8 cellular contexts compared by ENCODE assay signal in the genomic region with DNA sequence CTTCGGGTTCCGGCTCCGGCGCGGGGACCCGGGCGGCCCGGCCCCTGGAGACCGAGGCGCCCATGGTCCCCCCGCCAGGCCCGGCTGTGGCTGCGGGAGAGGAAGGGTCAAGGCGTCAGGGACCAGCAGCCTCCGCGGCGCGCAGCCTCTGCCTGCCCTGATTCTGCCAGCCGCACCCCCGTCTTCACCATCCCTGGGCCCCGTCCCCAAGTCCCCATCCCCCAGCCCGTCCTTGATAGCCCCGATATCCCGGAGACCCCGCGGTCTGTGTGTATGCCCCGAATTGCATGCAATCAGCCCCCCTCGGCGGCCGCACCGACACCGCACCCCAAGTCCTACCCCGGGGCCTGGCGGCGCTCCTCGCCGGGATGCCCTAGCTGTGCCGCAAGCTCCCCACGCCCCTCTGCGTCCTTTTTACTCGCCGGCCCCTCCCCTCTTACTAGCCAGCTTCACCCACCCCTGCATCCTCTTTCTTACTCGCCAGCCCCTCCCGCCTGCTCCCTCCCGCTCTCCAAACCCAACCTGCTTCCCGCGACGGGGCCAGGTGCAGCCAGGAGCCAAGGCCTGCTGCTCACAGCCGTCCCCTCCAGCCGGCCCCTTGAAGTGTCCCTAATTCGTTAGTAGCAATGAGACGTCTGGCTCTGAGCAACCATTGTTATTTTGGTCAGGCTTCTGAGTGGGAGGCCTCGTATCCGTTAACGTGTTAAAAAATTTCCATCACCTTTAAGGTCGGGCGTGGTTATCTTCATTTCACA. TPM values are rescaled to one million over a fixed set of nuclear protein-coding genes. Genes with fewer than 3 reads are reported as not detected.
A peak's percentile ranks its signal among the peaks of the same experiment; 100 is the strongest.
DNase-seq lines count a peak whose midpoint lies in the region; ATAC-seq and TF ChIP-seq lines count a peak whose summit lies in the region.

FBXO27 (minus strand) TSS at position 386 of the 755 bp plus-strand sequence; CDS start at position 64, 322 bp downstream.

- H3K36me3 ChIP-seq in Panc1 (ENCODE audit: control insufficient read depth, insufficient read depth, low read length) (peaks cover 2% of the 10 kb centered on the region), colonic mucosa (no peaks in the 10 kb centered on the region), left lung (no peaks in the 10 kb centered on the region)

- CTCF ChIA-PET in Panc1 (lab: Charles Lee): interaction anchor here (0.5 to 2.5 kb wide), 10 partner anchors 19 to 1103 kb away, joined by 3 to 20 read pairs (median 4); partner anchors contain the start of gene FBXO17

- H3K4me1 ChIP-seq in Panc1 (ENCODE audit: control insufficient read depth, insufficient read depth, low read length) (peaks cover 24% of the 10 kb centered on the region), colonic mucosa (no peaks in the 10 kb centered on the region), left lung (peaks cover 3 to 6% of the 10 kb centered on the region in 2 donors)

- H3K4me1 Mint-ChIP-seq in stimulated activated naive CD8-positive, alpha-beta T cell treated with anti-CD3 and anti-CD28 coated beads, Interleukin-15, Interleukin-2, amounts not matched to agents 100 ng/mL and 50 ng/mL, for 24 hours (ENCODE audit: low read depth): peaks cover 10% of the 10 kb centered on the region

- H3K9me3 ChIP-seq in Panc1 (ENCODE audit: control insufficient read depth, insufficient read depth, low read depth, low read length): no peaks in the 10 kb centered on the region
- H3K9me3 ChIP-seq in colonic mucosa: no peaks in the 10 kb centered on the region
- no peaks in the 10 kb centered on the region for H3K9me3 ChIP-seq in left lung

- in situ Hi-C loops in Panc1 (cut with HindIII; ENCODE audit: low pct_unique_long_range_greater_than_20kb, low sequenced_read_pairs): no loop called here

- H3K4me3 Mint-ChIP-seq in stimulated activated naive CD8-positive, alpha-beta T cell treated with anti-CD3 and anti-CD28 coated beads, Interleukin-15, Interleukin-2, amounts not matched to agents 100 ng/mL and 50 ng/mL, for 24 hours: peak within 1 kb of the TSS; percentile 65

- peaks cover 16% of the 10 kb centered on the region for H3K27me3 Mint-ChIP-seq in stimulated activated naive CD8-positive, alpha-beta T cell treated with anti-CD3 and anti-CD28 coated beads, Interleukin-15, Interleukin-2, amounts not matched to agents 100 ng/mL and 50 ng/mL, for 24 hours

- BruUV-seq in Panc1 (replicated peaks; lab: Mats Ljungman, UMichigan): no TSS peak

- H3K9ac ChIP-seq in colonic mucosa (ENCODE audit: low read depth in 2 of 2, low read length in 2 of 2): peak within 1 kb of the TSS; percentile 26 to 51

- no peaks in the 10 kb centered on the region for H3K9me3 Mint-ChIP-seq in stimulated activated naive CD8-positive, alpha-beta T cell treated with anti-CD3 and anti-CD28 coated beads, Interleukin-15, Interleukin-2, amounts not matched to agents 100 ng/mL and 50 ng/mL, for 24 hours

- peak within 1 kb of the TSS; percentile 46 to 72 for H3K4me3 ChIP-seq in Panc1 (ENCODE audit: low read depth in 2 of 2, low read length in 2 of 2)
- H3K4me3 ChIP-seq in colonic mucosa: peak within 1 kb of the TSS; percentile 60
- peak within 1 kb of the TSS; percentile 49 to 51 for H3K4me3 ChIP-seq in left lung

- H3K36me3 Mint-ChIP-seq in stimulated activated naive CD8-positive, alpha-beta T cell treated with anti-CD3 and anti-CD28 coated beads, Interleukin-15, Interleukin-2, amounts not matched to agents 100 ng/mL and 50 ng/mL, for 24 hours (ENCODE audit: low read depth): no peaks in the 10 kb centered on the region

- H3K27me3 ChIP-seq in Panc1 (ENCODE audit: control insufficient read depth, insufficient read depth, low read length) (no peaks in the 10 kb centered on the region), colonic mucosa (peaks cover 20% of the 10 kb centered on the region), left lung (peaks cover 0 to 61% of the 10 kb centered on the region in 2 donors)

- TF ChIP-seq CTCF in Panc1 (IDR thresholded peaks at IDR 0.05) (no peak), colonic mucosa (IDR thresholded peaks at IDR 0.05) (no peak), left lung (IDR thresholded peaks at IDR 0.05) (no peak)

- peak; percentile 4 for DNase-seq in activated naive CD4-positive, alpha-beta T cell treated with Interleukin-2 at 50 U/mL for 16 hours
- no peak for DNase-seq in activated naive CD4-positive, alpha-beta T cell (lab: John Stamatoyannopoulos, UW)
- DNase-seq in Panc1 (ENCODE audit: low read depth, low spot score) (peak; percentile 89), colonic mucosa (peak; percentile 21), left lung (peak; percentile 39 to 75)
- no peak for DNase-seq in effector CD4-positive, alpha-beta T cell

- H3K27ac ChIP-seq in Panc1 (ENCODE audit: low read length) (peak within 1 kb of the TSS; percentile 91), colonic mucosa (no peak within 1 kb of the TSS), left lung (peak within 1 kb of the TSS in 1 of 2 donors; percentile 18)

- POLR2A ChIA-PET in Panc1 (lab: Charles Lee): interaction anchor here (0.5 to 1.2 kb wide), 8 partner anchors 11 to 963 kb away, joined by 3 to 11 read pairs (median 6); partner anchors contain the start of gene FBXO17

- ATAC-seq in Panc1: peak; percentile 71
- ATAC-seq in left lung: peak; percentile 44
- no peak for ATAC-seq in HG02642 (IDR thresholded peaks at IDR 0.05; ENCODE audit: poor library complexity, unreplicated experiment)

- H3K27ac Mint-ChIP-seq in stimulated activated naive CD8-positive, alpha-beta T cell treated with anti-CD3 and anti-CD28 coated beads, Interleukin-15, Interleukin-2, amounts not matched to agents 100 ng/mL and 50 ng/mL, for 24 hours: no peak within 1 kb of the TSS

- intact Hi-C loops in Panc1 (cut with micrococcal nuclease; ENCODE audit: unreplicated experiment): loop anchor here (2.0 to 5.0 kb wide), 2 partner anchors 70 to 395 kb away; no protein-coding TSS in a partner anchor
- intact Hi-C loops in colonic mucosa (cut with DNase I): no loop called here
- intact Hi-C loops in left lung (cut with DNase I): no loop called here

RNA-seq across cellular contexts. Expression of gene FBXO27, which starts in this region (rescaled TPM):
- total RNA-seq in Panc1 (2021; ENCODE audit: unreplicated experiment): 443 TPM
- 429 TPM for polyA plus RNA-seq in Panc1 (2012; ENCODE audit: insufficient read length)
- 1 to 10 TPM; 1.1 to 2.4 TPM for total RNA-seq in colonic mucosa
- total RNA-seq in left lung: 10 to 100 TPM; 11.4 to 11.9 TPM

Comparison
In these comparisons a context has a peak if more than half of its experiments do, and no peak if none do; other contexts are left out.
1. RNA of gene FBXO27 (total RNA-seq): 443 TPM in Panc1 (single experiment); 11.4 to 11.9 TPM in left lung and 1.1 to 2.4 TPM in colonic mucosa; every median in the first group is over 10 times any median in the second.
2. DNase-seq: peak in activated naive CD4-positive, alpha-beta T cell treated with Interleukin-2 at 50 U/mL for 16 hours (single experiment), Panc1 (single experiment), colonic mucosa (single experiment) and left lung (2 of 2); none in activated naive CD4-positive, alpha-beta T cell (0 of 4) and effector CD4-positive, alpha-beta T cell (single experiment).
3. Peak in every context shown above with its lines, with median percentiles within 50 percentile points of each other: H3K4me3 ChIP-seq.